ENCODE assay signal across 1 cellular context in the genomic region with DNA sequence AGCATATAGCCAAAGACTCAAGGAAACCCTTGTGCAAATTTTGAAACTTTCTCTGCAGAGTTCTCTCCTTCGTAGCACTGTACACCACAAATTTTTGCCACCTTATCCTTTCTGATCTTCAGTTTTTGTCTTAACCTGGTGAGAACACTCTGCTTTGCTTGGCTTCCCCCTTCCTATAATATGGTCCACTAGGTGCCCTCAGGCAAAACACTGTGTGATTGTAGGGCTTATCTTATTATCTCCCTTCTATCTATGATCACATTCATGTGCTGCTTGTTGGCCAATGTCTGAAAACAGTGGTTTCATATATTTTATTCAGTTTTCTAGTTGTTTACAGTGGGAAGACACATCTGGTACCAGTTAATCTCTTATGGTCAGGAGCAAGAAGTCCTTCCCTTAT.
TF ChIP-seq lines count a peak whose summit lies in the region.

No MANE protein-coding gene starts in this region.

TF ChIP-seq in GM23338, 12 proteins besides CTCF, POLR2A, EP300 and RAD21 (continued from another document):
- TF ChIP-seq, protein P1, sequence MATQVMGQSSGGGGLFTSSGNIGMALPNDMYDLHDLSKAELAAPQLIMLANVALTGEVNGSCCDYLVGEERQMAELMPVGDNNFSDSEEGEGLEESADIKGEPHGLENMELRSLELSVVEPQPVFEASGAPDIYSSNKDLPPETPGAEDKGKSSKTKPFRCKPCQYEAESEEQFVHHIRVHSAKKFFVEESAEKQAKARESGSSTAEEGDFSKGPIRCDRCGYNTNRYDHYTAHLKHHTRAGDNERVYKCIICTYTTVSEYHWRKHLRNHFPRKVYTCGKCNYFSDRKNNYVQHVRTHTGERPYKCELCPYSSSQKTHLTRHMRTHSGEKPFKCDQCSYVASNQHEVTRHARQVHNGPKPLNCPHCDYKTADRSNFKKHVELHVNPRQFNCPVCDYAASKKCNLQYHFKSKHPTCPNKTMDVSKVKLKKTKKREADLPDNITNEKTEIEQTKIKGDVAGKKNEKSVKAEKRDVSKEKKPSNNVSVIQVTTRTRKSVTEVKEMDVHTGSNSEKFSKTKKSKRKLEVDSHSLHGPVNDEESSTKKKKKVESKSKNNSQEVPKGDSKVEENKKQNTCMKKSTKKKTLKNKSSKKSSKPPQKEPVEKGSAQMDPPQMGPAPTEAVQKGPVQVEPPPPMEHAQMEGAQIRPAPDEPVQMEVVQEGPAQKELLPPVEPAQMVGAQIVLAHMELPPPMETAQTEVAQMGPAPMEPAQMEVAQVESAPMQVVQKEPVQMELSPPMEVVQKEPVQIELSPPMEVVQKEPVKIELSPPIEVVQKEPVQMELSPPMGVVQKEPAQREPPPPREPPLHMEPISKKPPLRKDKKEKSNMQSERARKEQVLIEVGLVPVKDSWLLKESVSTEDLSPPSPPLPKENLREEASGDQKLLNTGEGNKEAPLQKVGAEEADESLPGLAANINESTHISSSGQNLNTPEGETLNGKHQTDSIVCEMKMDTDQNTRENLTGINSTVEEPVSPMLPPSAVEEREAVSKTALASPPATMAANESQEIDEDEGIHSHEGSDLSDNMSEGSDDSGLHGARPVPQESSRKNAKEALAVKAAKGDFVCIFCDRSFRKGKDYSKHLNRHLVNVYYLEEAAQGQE (IDR thresholded peaks at IDR 0.05; ENCODE audit: unreplicated experiment) = no peak
- TF ChIP-seq EZH2phosphoT487 (IDR thresholded peaks at IDR 0.05; ENCODE audit: unreplicated experiment) = no peak
- no peak for TF ChIP-seq POLR2AphosphoS5 (IDR thresholded peaks at IDR 0.05; ENCODE audit: low read depth)
- no peak for TF ChIP-seq CREB1 (CRISPR knock-in tag; IDR thresholded peaks at IDR 0.05; ENCODE audit: low read depth)
- TF ChIP-seq, protein P2, sequence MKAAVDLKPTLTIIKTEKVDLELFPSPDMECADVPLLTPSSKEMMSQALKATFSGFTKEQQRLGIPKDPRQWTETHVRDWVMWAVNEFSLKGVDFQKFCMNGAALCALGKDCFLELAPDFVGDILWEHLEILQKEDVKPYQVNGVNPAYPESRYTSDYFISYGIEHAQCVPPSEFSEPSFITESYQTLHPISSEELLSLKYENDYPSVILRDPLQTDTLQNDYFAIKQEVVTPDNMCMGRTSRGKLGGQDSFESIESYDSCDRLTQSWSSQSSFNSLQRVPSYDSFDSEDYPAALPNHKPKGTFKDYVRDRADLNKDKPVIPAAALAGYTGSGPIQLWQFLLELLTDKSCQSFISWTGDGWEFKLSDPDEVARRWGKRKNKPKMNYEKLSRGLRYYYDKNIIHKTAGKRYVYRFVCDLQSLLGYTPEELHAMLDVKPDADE (IDR thresholded peaks at IDR 0.05) = no peak
